In genomic region chr1:207311888-207312603, GRCh38 we compare ENCODE assay signal across 1 cellular context.
TF ChIP-seq lines count a peak whose summit lies in the region.

No MANE protein-coding gene starts in this region.

TF ChIP-seq in K562, 482 proteins besides CTCF, POLR2A, EP300 and RAD21 (continued from another document and continues in another):
- TF ChIP-seq HOMEZ (CRISPR knock-in tag; IDR thresholded peaks at IDR 0.05) = 0 out of 2 replicates have a peak, but pooled peaks have one; percentile 31
- TF ChIP-seq ZNF449 (CRISPR knock-in tag; IDR thresholded peaks at IDR 0.05) = peak; percentile 93
- TF ChIP-seq RUNX1 (IDR thresholded peaks at IDR 0.05; ENCODE audit: low read depth) = no peak
- TF ChIP-seq NFE2 (IDR thresholded peaks at IDR 0.05; ENCODE audit: low read depth) = no peak
- peak; percentile 79 for TF ChIP-seq ELF2 (CRISPR knock-in tag; IDR thresholded peaks at IDR 0.05)
- TF ChIP-seq RFX7 (CRISPR knock-in tag; IDR thresholded peaks at IDR 0.05) = no peak
- TF ChIP-seq U2AF2 (optimal IDR thresholded peaks at IDR 0.05; ENCODE audit: low read depth, low read length) = no peak
- no peak for TF ChIP-seq LARP7 (IDR thresholded peaks at IDR 0.05)
- no peak for TF ChIP-seq ZFX (CRISPR knock-in tag; IDR thresholded peaks at IDR 0.05)
- no peak for TF ChIP-seq ZBTB43 (CRISPR knock-in tag; IDR thresholded peaks at IDR 0.05)
- no peak for TF ChIP-seq FOXJ2 (tag; IDR thresholded peaks at IDR 0.05)
- no peak for TF ChIP-seq ZNF695 (CRISPR knock-in tag; IDR thresholded peaks at IDR 0.05)
- TF ChIP-seq BCOR (IDR thresholded peaks at IDR 0.05) = no peak
- no peak for TF ChIP-seq ARNT (IDR thresholded peaks at IDR 0.05)
- TF ChIP-seq MTA1 (IDR thresholded peaks at IDR 0.05; ENCODE audit: borderline replicate concordance) = no peak
- TF ChIP-seq VEZF1 (CRISPR knock-in tag; IDR thresholded peaks at IDR 0.05) = 0 out of 2 replicates have a peak, but pooled peaks have one; percentile 8
- TF ChIP-seq E2F4 (CRISPR knock-in tag; IDR thresholded peaks at IDR 0.05; ENCODE audit: low read depth) = no peak
- no peak for TF ChIP-seq MEIS2 (IDR thresholded peaks at IDR 0.05; ENCODE audit: partially characterized antibody)
- no peak for TF ChIP-seq ZNF445 (CRISPR knock-in tag; IDR thresholded peaks at IDR 0.05; ENCODE audit: low read depth)
- no peak for TF ChIP-seq SIRT6 (IDR thresholded peaks at IDR 0.05; ENCODE audit: low read depth, low read length)
- TF ChIP-seq ZNF311 (CRISPR knock-in tag; IDR thresholded peaks at IDR 0.05) = peak; percentile 96
- no peak for TF ChIP-seq KLF13 (tag; IDR thresholded peaks at IDR 0.05; ENCODE audit: borderline replicate concordance, low read depth)
- no peak for TF ChIP-seq ARID3A (IDR thresholded peaks at IDR 0.05; ENCODE audit: borderline replicate concordance, low read depth, low read length)
- TF ChIP-seq ZBTB17 (CRISPR knock-in tag; IDR thresholded peaks at IDR 0.05) = peak; percentile 79
- TF ChIP-seq UBTF (IDR thresholded peaks at IDR 0.05; ENCODE audit: borderline replicate concordance in 1 of 2, low read depth in 2 of 2, low read length in 2 of 2) = no peak
- no peak for TF ChIP-seq YY1 (IDR thresholded peaks at IDR 0.05; ENCODE audit: borderline replicate concordance in 1 of 3, control insufficient read depth in 1 of 3, extremely low read depth in 1 of 3, insufficient read depth in 3 of 3, insufficient read length in 1 of 3, insufficient replicate concordance in 2 of 3, low read depth in 1 of 3, low read length in 2 of 3)
- no peak for TF ChIP-seq ZBTB2 (IDR thresholded peaks at IDR 0.05)
- no peak for TF ChIP-seq SMARCA4 (IDR thresholded peaks at IDR 0.05)
- TF ChIP-seq ZNF609 (CRISPR knock-in tag; IDR thresholded peaks at IDR 0.05; ENCODE audit: borderline replicate concordance) = no peak
- TF ChIP-seq ZNF3 (CRISPR knock-in tag; IDR thresholded peaks at IDR 0.05) = no peak
- peak; percentile 86 for TF ChIP-seq CREB5 (CRISPR knock-in tag; IDR thresholded peaks at IDR 0.05)
- no peak for TF ChIP-seq IRF1 (CRISPR knock-in tag; IDR thresholded peaks at IDR 0.05; ENCODE audit: borderline replicate concordance)
- no peak for TF ChIP-seq HDGF (IDR thresholded peaks at IDR 0.05)
- peak; percentile 81 for TF ChIP-seq ZFP1 (CRISPR knock-in tag; IDR thresholded peaks at IDR 0.05)
- no peak for TF ChIP-seq RB1 (IDR thresholded peaks at IDR 0.05; ENCODE audit: low read depth)
- no peak for TF ChIP-seq ZNF561 (CRISPR knock-in tag; conservative IDR thresholded peaks at IDR 0.05)
- no peak for TF ChIP-seq CTCFL (IDR thresholded peaks at IDR 0.05; ENCODE audit: borderline replicate concordance, insufficient read depth, low read depth, low read length, poor library complexity, severe bottlenecking)
